In genomic region chr20:38109657-38110524, GRCh38 we compare ENCODE assay signal across 1 cellular context.
TF ChIP-seq lines count a peak whose summit lies in the region.

No MANE protein-coding gene starts in this region.

TF ChIP-seq in HepG2, 621 proteins besides CTCF, POLR2A, EP300 and RAD21 (continued from another document and continues in another):
- TF ChIP-seq ATF2 (CRISPR knock-in tag; IDR thresholded peaks at IDR 0.05) (peak; percentile 68), ZKSCAN1 (IDR thresholded peaks at IDR 0.05; ENCODE audit: low read length) (no peak), STAG1 (CRISPR knock-in tag; IDR thresholded peaks at IDR 0.05) (no peak), ZBED4 (CRISPR knock-in tag; IDR thresholded peaks at IDR 0.05; ENCODE audit: borderline replicate concordance) (no peak), THAP9 (CRISPR knock-in tag; IDR thresholded peaks at IDR 0.05; ENCODE audit: borderline replicate concordance) (no peak), PHF8 (CRISPR knock-in tag; IDR thresholded peaks at IDR 0.05) (no peak), ZNF891 (CRISPR knock-in tag; IDR thresholded peaks at IDR 0.05) (no peak), ZNF230 (CRISPR knock-in tag; IDR thresholded peaks at IDR 0.05) (no peak), ESRRA (CRISPR knock-in tag; IDR thresholded peaks at IDR 0.05; ENCODE audit: low read depth) (no peak), ZBTB42 (CRISPR knock-in tag; IDR thresholded peaks at IDR 0.05) (no peak), ZNF367 (CRISPR knock-in tag; IDR thresholded peaks at IDR 0.05; ENCODE audit: borderline replicate concordance) (no peak), TBL1XR1 (IDR thresholded peaks at IDR 0.05; ENCODE audit: borderline replicate concordance, low read length, partially characterized antibody) (peak; percentile 41), TFE3 (CRISPR knock-in tag; IDR thresholded peaks at IDR 0.05) (peak; percentile 60; the same call in 1 of the 2 replicates), DR1 (CRISPR knock-in tag; IDR thresholded peaks at IDR 0.05) (no peak), DPF2 (CRISPR knock-in tag; IDR thresholded peaks at IDR 0.05; ENCODE audit: borderline replicate concordance, low read depth) (0 out of 2 replicates have a peak, but pooled peaks have one; percentile 40), TFAP4 (IDR thresholded peaks at IDR 0.05; ENCODE audit: borderline replicate concordance, low read depth) (peak; percentile 13; the same call in 1 of the 2 replicates), ERF (CRISPR knock-in tag; IDR thresholded peaks at IDR 0.05) (peak; percentile 53; the same call in 1 of the 2 replicates), ZSCAN20 (CRISPR knock-in tag; IDR thresholded peaks at IDR 0.05; ENCODE audit: borderline replicate concordance) (no peak), REPIN1 (CRISPR knock-in tag; IDR thresholded peaks at IDR 0.05; ENCODE audit: borderline replicate concordance, low read depth) (0 out of 2 replicates have a peak, but pooled peaks have one; percentile 19), KDM4B (CRISPR knock-in tag; IDR thresholded peaks at IDR 0.05) (0 out of 2 replicates have a peak, but pooled peaks have one; percentile 21), SKIL (CRISPR knock-in tag; IDR thresholded peaks at IDR 0.05; ENCODE audit: borderline replicate concordance) (peak; percentile 50; the same call in 1 of the 2 replicates), SKI (IDR thresholded peaks at IDR 0.05; ENCODE audit: partially characterized antibody) (peak; percentile 55), MYNN (CRISPR knock-in tag; IDR thresholded peaks at IDR 0.05; ENCODE audit: low read depth) (0 out of 2 replicates have a peak, but pooled peaks have one; percentile 14), HOMEZ (CRISPR knock-in tag; IDR thresholded peaks at IDR 0.05; ENCODE audit: low read depth) (0 out of 2 replicates have a peak, but pooled peaks have one; percentile 26), CERS6 (CRISPR knock-in tag; IDR thresholded peaks at IDR 0.05) (no peak), ZNF10 (CRISPR knock-in tag; IDR thresholded peaks at IDR 0.05; ENCODE audit: borderline replicate concordance, low read depth) (no peak), CREBL2 (CRISPR knock-in tag; IDR thresholded peaks at IDR 0.05; ENCODE audit: borderline replicate concordance) (no peak), ELK4 (CRISPR knock-in tag; IDR thresholded peaks at IDR 0.05; ENCODE audit: borderline replicate concordance) (no peak), ZNF281 (CRISPR knock-in tag; IDR thresholded peaks at IDR 0.05; ENCODE audit: borderline replicate concordance) (peak; percentile 52; the same call in 1 of the 2 replicates), ZNF7 (CRISPR knock-in tag; IDR thresholded peaks at IDR 0.05) (no peak; the same call in 1 of the 2 replicates), NFYB (CRISPR knock-in tag; IDR thresholded peaks at IDR 0.05) (no peak)
